1 cellular context compared by ENCODE assay signal in the genomic region with DNA sequence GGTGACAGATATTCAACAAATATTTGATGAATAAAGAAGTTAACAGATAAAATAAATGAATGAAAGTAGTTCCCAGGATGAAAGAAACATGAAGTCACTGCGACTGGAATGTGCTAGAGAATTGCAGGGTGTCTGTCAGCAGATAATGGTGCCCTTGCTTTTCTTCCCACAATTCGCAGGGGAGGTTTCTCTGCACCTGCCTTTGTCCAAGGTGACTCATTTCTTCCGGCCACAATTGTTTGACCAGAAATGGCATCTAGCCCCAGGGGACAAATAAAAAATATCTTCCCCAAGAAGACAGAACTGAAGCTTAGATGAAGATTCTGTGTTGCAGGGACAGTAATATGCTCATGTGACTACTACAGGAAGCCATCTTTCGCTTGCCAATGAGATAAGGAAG.
A peak's percentile ranks its signal among the peaks of the same experiment; 100 is the strongest.
TF ChIP-seq lines count a peak whose summit lies in the region.

No MANE protein-coding gene starts in this region.

TF ChIP-seq in H1, 55 proteins besides CTCF, POLR2A, EP300 and RAD21 (continued from another document):
- TF ChIP-seq JUND (IDR thresholded peaks at IDR 0.05; ENCODE audit: low read length) (0 out of 2 replicates have a peak, but pooled peaks have one; percentile 28), CBX8 (IDR thresholded peaks at IDR 0.05; ENCODE audit: borderline replicate concordance, low read depth, low read length) (no peak), SAP30 (IDR thresholded peaks at IDR 0.05; ENCODE audit: insufficient read depth, insufficient replicate concordance, low read length) (no peak), ATF2 (IDR thresholded peaks at IDR 0.05; ENCODE audit: low read length) (no peak)
